ENCODE assay signal across 14 cellular contexts in genomic region chr16:56211471-56211944, GRCh38. TPM values are rescaled to one million over a fixed set of nuclear protein-coding genes. Genes with fewer than 3 reads are reported as not detected.
DNase-seq lines count a peak whose midpoint lies in the region; ATAC-seq and TF ChIP-seq lines count a peak whose summit lies in the region.
"Had no signal": no experiment of that assay in that cellular context is flagged by ENCODE, and none has a peak within 500 bp of the region (broad histone marks: within the 10 kb centered on the region; RNA-seq: fewer than 3 reads in every experiment).

No MANE protein-coding gene starts in this region.

- H3K9ac ChIP-seq in neural progenitor cell, result no peak overlapping the region

- H3K4me3 ChIP-seq in heart left ventricle, result no peak overlapping the region
- H3K4me3 ChIP-seq in neural progenitor cell, result no peak overlapping the region
- H3K4me3 ChIP-seq in gastrocnemius medialis, result no peak overlapping the region
- H3K4me3 ChIP-seq: uterus had no signal

- H4K20me1 ChIP-seq in neural progenitor cell (ENCODE audit: low read depth), result no peaks in the 10 kb centered on the region

- H3K27ac ChIP-seq in heart left ventricle (peak overlapping the region in 2 of 12 donors; percentile 9 to 85), neural progenitor cell (no peak overlapping the region), gastrocnemius medialis (no peak overlapping the region)
- H3K27ac ChIP-seq: uterus had no signal

- H3K9me3 Mint-ChIP-seq in neural progenitor cell, result no peaks in the 10 kb centered on the region
- no peaks in the 10 kb centered on the region for H3K9me3 Mint-ChIP-seq in activated naive CD4-positive, alpha-beta T cell treated with anti-CD3 and anti-CD28 coated beads, Interleukin-2, amount 50 U/mL, for 72 hours
- H3K9me3 Mint-ChIP-seq: activated T-helper 17 cell treated with anti-CD3 and anti-CD28 coated beads, Interleukin-2, amount 50 U/mL, for 72 hours had no signal

- H3K9me3 ChIP-seq in heart left ventricle, result peaks cover 0 to 6% (median 0%) of the 10 kb centered on the region in 12 donors
- no peaks in the 10 kb centered on the region for H3K9me3 ChIP-seq in neural progenitor cell (ENCODE audit: low read depth)
- no peaks in the 10 kb centered on the region for H3K9me3 ChIP-seq in gastrocnemius medialis
- H3K9me3 ChIP-seq: uterus had no signal

- TF ChIP-seq POLR2A in heart left ventricle (IDR thresholded peaks at IDR 0.05), result no peak
- no peak for TF ChIP-seq POLR2A in gastrocnemius medialis (IDR thresholded peaks at IDR 0.05)

- peak overlapping the region; percentile 16 for H3K27ac Mint-ChIP-seq in neural progenitor cell
- no peak overlapping the region for H3K27ac Mint-ChIP-seq in activated naive CD4-positive, alpha-beta T cell treated with anti-CD3 and anti-CD28 coated beads, Interleukin-2, amount 50 U/mL, for 72 hours
- H3K27ac Mint-ChIP-seq: activated T-helper 17 cell treated with anti-CD3 and anti-CD28 coated beads, Interleukin-2, amount 50 U/mL, for 72 hours had no signal

- H3K36me3 Mint-ChIP-seq in neural progenitor cell, result peaks cover 2% of the 10 kb centered on the region
- H3K36me3 Mint-ChIP-seq in activated naive CD4-positive, alpha-beta T cell treated with anti-CD3 and anti-CD28 coated beads, Interleukin-2, amount 50 U/mL, for 72 hours, result no peaks in the 10 kb centered on the region

- H3K79me2 ChIP-seq in neural progenitor cell (ENCODE audit: low read depth), result no peaks in the 10 kb centered on the region

- H3K36me3 ChIP-seq in heart left ventricle (no peaks in the 10 kb centered on the region), neural progenitor cell (no peaks in the 10 kb centered on the region), gastrocnemius medialis (no peaks in the 10 kb centered on the region)
- H3K36me3 ChIP-seq: uterus had no signal

- no peak for TF ChIP-seq CTCF in heart left ventricle (IDR thresholded peaks at IDR 0.05)
- TF ChIP-seq CTCF in neural progenitor cell (IDR thresholded peaks at IDR 0.05), result no peak
- TF ChIP-seq CTCF in gastrocnemius medialis (IDR thresholded peaks at IDR 0.05 in 4 of 5, conservative IDR thresholded peaks at IDR 0.05 in 1 of 5), result no peak

- ATAC-seq in heart left ventricle (peak; percentile 62 to 77 (median 65)), gastrocnemius medialis (no peak)
- ATAC-seq in activated naive CD4-positive, alpha-beta T cell treated with anti-CD3 and anti-CD28 coated beads, Interleukin-2, amount 50 U/mL, for 72 hours, result no peak
- ATAC-seq: activated T-helper 17 cell treated with anti-CD3 and anti-CD28 coated beads, Interleukin-2, amount 50 U/mL, for 72 hours had no signal

- no peaks in the 10 kb centered on the region for H3F3A ChIP-seq in neural progenitor cell (ENCODE audit: low read depth)

- 62 to 70% (median 66%) methylated on average over 7 of the region's 7 CpGs for WGBS in heart left ventricle, 4 donors

- no peaks in the 10 kb centered on the region for H3K27me3 ChIP-seq in heart left ventricle
- H3K27me3 ChIP-seq in neural progenitor cell, result no peaks in the 10 kb centered on the region
- H3K27me3 ChIP-seq in gastrocnemius medialis, result no peaks in the 10 kb centered on the region
- H3K27me3 ChIP-seq: uterus had no signal

- intact Hi-C loops in heart left ventricle (cut with DNase I), result no loop called here
- intact Hi-C loops in gastrocnemius medialis (cut with DNase I; ENCODE audit: low total_unique reads), result no loop called here

- DNase-seq in Ammon's horn (ENCODE audit: low spot score), result peak; percentile 46
- peak; percentile 73 for DNase-seq in MV-4-11 (lab: John Stamatoyannopoulos, UW)
- no peak for DNase-seq in heart left ventricle
- no peak for DNase-seq in neural progenitor cell (ENCODE audit: low spot score)
- no peak for DNase-seq in gastrocnemius medialis
- DNase-seq in glomerular visceral epithelial cell (ENCODE audit: extremely low spot score), result no peak
- no peak for DNase-seq in activated naive CD4-positive, alpha-beta T cell treated with anti-CD3 and anti-CD28 coated beads, Interleukin-2, amount 50 U/mL, for 72 hours (ENCODE audit: low spot score in 2 of 2)
- DNase-seq in stimulated activated CD8-positive, alpha-beta memory T cell treated with anti-CD3 and anti-CD28 coated beads, Interleukin-4, amount 100 ng/mL, for 48 hours, result no peak
- DNase-seq: activated CD4-positive, alpha-beta T cell treated with anti-CD3 and anti-CD28 coated beads, Interleukin-2, amount 50 U/mL, for 4 hours; IMR-90; NCI-H1436 treated with DMSO at 0.1 percent for 48 hours; NCI-H526; uterus had no signal

- H2AFZ ChIP-seq in neural progenitor cell (replicated peaks), result no peak overlapping the region

- peaks cover 7% of the 10 kb centered on the region for H3K27me3 Mint-ChIP-seq in neural progenitor cell (ENCODE audit: insufficient read depth, low read depth)
- H3K27me3 Mint-ChIP-seq: activated T-helper 17 cell treated with anti-CD3 and anti-CD28 coated beads, Interleukin-2, amount 50 U/mL, for 72 hours had no signal

- peaks cover 0 to 14% (median 0%) of the 10 kb centered on the region in 12 donors for H3K4me1 ChIP-seq in heart left ventricle
- no peaks in the 10 kb centered on the region for H3K4me1 ChIP-seq in neural progenitor cell
- no peaks in the 10 kb centered on the region for H3K4me1 ChIP-seq in gastrocnemius medialis
- H3K4me1 ChIP-seq: uterus had no signal

- peaks cover 16% of the 10 kb centered on the region for H3K4me1 Mint-ChIP-seq in neural progenitor cell
- H3K4me1 Mint-ChIP-seq: activated T-helper 17 cell treated with anti-CD3 and anti-CD28 coated beads, Interleukin-2, amount 50 U/mL, for 72 hours had no signal

- in situ Hi-C loops in gastrocnemius medialis (cut with MboI; ENCODE audit: low sequenced_read_pairs in 4 of 4), result no loop called here

- no peak overlapping the region for H3K4me2 ChIP-seq in neural progenitor cell

- H3K4me3 Mint-ChIP-seq in neural progenitor cell, result no peak overlapping the region
- H3K4me3 Mint-ChIP-seq: activated T-helper 17 cell treated with anti-CD3 and anti-CD28 coated beads, Interleukin-2, amount 50 U/mL, for 72 hours had no signal

RNA-seq across cellular contexts. Expression of gene GNAO1, which starts 20.2 kb away (rescaled TPM):
- 10 to 100 TPM in 6 of 9 donors, 1 to 10 TPM in 3; 8.1 to 26.8 (median 13.4) TPM for total RNA-seq in heart left ventricle
- polyA plus RNA-seq in heart left ventricle, result 1 to 10 TPM; 1.4 to 9.1 TPM
- 1.9 and 3.2 TPM in 2 replicates for total RNA-seq in neural progenitor cell (ENCODE audit: low replicate concordance)
- 1 to 10 TPM in 2 of 4 donors, under 1 TPM in 2; 0.25 to 2.0 (median 0.79) TPM for total RNA-seq in gastrocnemius medialis
- total RNA-seq in activated naive CD4-positive, alpha-beta T cell treated with anti-CD3 and anti-CD28 coated beads, Interleukin-2, amount 50 U/mL, for 72 hours, result under 1 TPM; 0.25 to 0.37 TPM

Comparison
In these comparisons a context has a peak if more than half of its experiments do, and no peak if none do; other contexts are left out.
1. DNase-seq: peak in Ammon's horn (single experiment) and MV-4-11 (single experiment); none in heart left ventricle (0 of 5), neural progenitor cell (single experiment), gastrocnemius medialis (0 of 2), glomerular visceral epithelial cell (single experiment), activated naive CD4-positive, alpha-beta T cell treated with anti-CD3 and anti-CD28 coated beads, Interleukin-2, amount 50 U/mL, for 72 hours (0 of 2) and stimulated activated CD8-positive, alpha-beta memory T cell treated with anti-CD3 and anti-CD28 coated beads, Interleukin-4, amount 100 ng/mL, for 48 hours (single experiment).
2. ATAC-seq: peak in heart left ventricle (4 of 4); none in gastrocnemius medialis (0 of 2) and activated naive CD4-positive, alpha-beta T cell treated with anti-CD3 and anti-CD28 coated beads, Interleukin-2, amount 50 U/mL, for 72 hours (0 of 2).